1 cellular context compared by ENCODE assay signal in the genomic region with DNA sequence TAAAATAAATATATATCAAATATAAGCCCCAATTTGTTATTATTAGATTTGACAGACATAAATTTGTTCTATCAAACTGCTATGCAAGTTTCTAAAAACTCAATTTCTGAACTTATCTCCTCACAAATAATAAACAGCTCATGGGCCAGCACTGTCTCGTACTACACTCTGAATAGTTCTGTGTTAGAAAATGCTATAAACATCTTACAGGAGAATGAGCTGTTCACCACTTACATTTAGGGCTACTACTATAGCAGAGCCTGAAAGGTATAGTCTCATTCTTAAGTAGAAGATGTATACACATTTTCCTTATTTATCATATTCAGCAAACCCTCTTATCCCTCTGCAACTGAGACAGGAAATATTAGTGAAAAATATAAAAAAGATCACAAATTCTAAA.
TF ChIP-seq lines count a peak whose summit lies in the region.

No MANE protein-coding gene starts in this region.

TF ChIP-seq in GM12878, 131 proteins besides CTCF, POLR2A, EP300 and RAD21:
- no peak for TF ChIP-seq YBX1 (IDR thresholded peaks at IDR 0.05)
- TF ChIP-seq, protein P1, sequence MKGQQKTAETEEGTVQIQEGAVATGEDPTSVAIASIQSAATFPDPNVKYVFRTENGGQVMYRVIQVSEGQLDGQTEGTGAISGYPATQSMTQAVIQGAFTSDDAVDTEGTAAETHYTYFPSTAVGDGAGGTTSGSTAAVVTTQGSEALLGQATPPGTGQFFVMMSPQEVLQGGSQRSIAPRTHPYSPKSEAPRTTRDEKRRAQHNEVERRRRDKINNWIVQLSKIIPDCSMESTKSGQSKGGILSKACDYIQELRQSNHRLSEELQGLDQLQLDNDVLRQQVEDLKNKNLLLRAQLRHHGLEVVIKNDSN (IDR thresholded peaks at IDR 0.05; ENCODE audit: borderline replicate concordance, extremely low read length, insufficient read depth, low read depth, low read length): no peak
